Comparison of ENCODE assay signal across 5 cellular contexts in genomic region chr16:56665286-56665802, GRCh38. TPM values are rescaled to one million over a fixed set of nuclear protein-coding genes. Genes with fewer than 3 reads are reported as not detected.
"Had no signal": no experiment of that assay in that cellular context is flagged by ENCODE, and none has a peak within 500 bp of the region (broad histone marks: within the 10 kb centered on the region; RNA-seq: fewer than 3 reads in every experiment).

No MANE protein-coding gene starts in this region.

RNA-seq across cellular contexts. Expression of gene MT1G, which starts 2.5 kb away (rescaled TPM):
- total RNA-seq: H4, IMR-90 had no signal

RNA-seq across cellular contexts. Expression of gene MT1H, which starts 4.3 kb away (rescaled TPM):
- total RNA-seq: H4, HT-29, IMR-90, K562 had no signal
- polyA plus RNA-seq: IMR-90 had no signal

RNA-seq across cellular contexts. Expression of gene MT1F, which starts 7.6 kb away (rescaled TPM):
- total RNA-seq: IMR-90 had no signal

RNA-seq across cellular contexts. Expression of gene MT1B, which starts 13.7 kb away (rescaled TPM):
- total RNA-seq: H4, H7, HT-29, IMR-90, K562 had no signal
- polyA plus RNA-seq: IMR-90, K562 had no signal
